ENCODE assay signal across 1 cellular context in genomic region chr11:120781486-120782120, GRCh38.
TF ChIP-seq lines count a peak whose summit lies in the region.

No MANE protein-coding gene starts in this region.

TF ChIP-seq in H1, 55 proteins besides CTCF, POLR2A, EP300 and RAD21 (continued from another document):
- no peak for TF ChIP-seq E2F6 (IDR thresholded peaks at IDR 0.05)
- TF ChIP-seq RNF2 (IDR thresholded peaks at IDR 0.05; ENCODE audit: borderline replicate concordance, low read depth, low read length, missing control alignments, poor library complexity, severe bottlenecking): no peak
- no peak for TF ChIP-seq SP2 (IDR thresholded peaks at IDR 0.05; ENCODE audit: low read length)
